ENCODE assay signal across 22 cellular contexts in genomic region chr10:83469719-83470336, GRCh38.
"Had no signal": no experiment of that assay in that cellular context is flagged by ENCODE, and none has a peak within 500 bp of the region (broad histone marks: within the 10 kb centered on the region; RNA-seq: fewer than 3 reads in every experiment).

No MANE protein-coding gene starts in this region.

- H3K4me1 Mint-ChIP-seq: activated naive CD8-positive, alpha-beta T cell treated with anti-CD3 and anti-CD28 coated beads for 36 hours; brain; memory B cell; nephron progenitor cell had no signal

- ATAC-seq: gastroesophageal sphincter; mucosa of descending colon; pancreas; right cardiac atrium; stimulated activated naive CD8-positive, alpha-beta T cell treated with anti-CD3 and anti-CD28 coated beads, Interleukin-15, Interleukin-2, amounts not matched to agents 100 U/mL and 50 U/mL, for 24 hours; upper lobe of right lung had no signal

- H3K4me3 Mint-ChIP-seq: activated naive CD8-positive, alpha-beta T cell treated with anti-CD3 and anti-CD28 coated beads for 36 hours; brain; memory B cell; nephron progenitor cell had no signal

- H3K36me3 ChIP-seq: gastroesophageal sphincter, pancreas, thyroid gland, upper lobe of right lung had no signal

- H3K9me3 ChIP-seq: pancreas, thyroid gland, upper lobe of right lung had no signal

- H3K27ac ChIP-seq: epithelial cell of prostate, gastroesophageal sphincter, pancreas, thyroid gland, upper lobe of right lung had no signal

- FAIRE-seq: islet of Langerhans had no signal

- DNase-seq: activated CD4-positive, alpha-beta T cell treated with anti-CD3 and anti-CD28 coated beads for 4 hours; activated CD4-positive, alpha-beta T cell treated with anti-CD3 and anti-CD28 coated beads, Interleukin-2, amount 50 U/mL, for 48 hours; activated CD4-positive, CD25-positive, alpha-beta regulatory T cell; activated CD8-positive, alpha-beta memory T cell treated with anti-CD3 and anti-CD28 coated beads, Interleukin-2, amount 50 U/mL, for 48 hours; activated naive CD4-positive, alpha-beta T cell treated with Interleukin-2 at 50 U/mL for 16 hours; activated naive CD8-positive, alpha-beta T cell treated with anti-CD3 and anti-CD28 coated beads for 36 hours; activated T-cell treated with anti-CD3 and anti-CD28 coated beads, Interleukin-2, amount 50 U/mL, for 48 hours; head of caudate nucleus; mucosa of descending colon; nephron progenitor cell; pancreas; right cardiac atrium; stimulated activated CD4-positive, alpha-beta T cell treated with anti-CD3 and anti-CD28 coated beads, Interleukin-12 subunit alpha, Interleukin-12 subunit beta, amount 100 ng/mL, for 4 hours; stimulated activated CD4-positive, alpha-beta T cell treated with anti-CD3 and anti-CD28 coated beads, Interleukin-4, amount 100 ng/mL, for 4 hours; stimulated activated naive CD8-positive, alpha-beta T cell treated with anti-CD3 and anti-CD28 coated beads, Interleukin-15, Interleukin-2, amounts not matched to agents 100 U/mL and 50 U/mL, for 24 hours; thyroid gland; upper lobe of right lung had no signal

- H3K27me3 ChIP-seq: gastroesophageal sphincter, pancreas, thyroid gland, upper lobe of right lung had no signal

- H3K4me1 ChIP-seq: gastroesophageal sphincter, pancreas, thyroid gland, upper lobe of right lung had no signal

- H3K36me3 Mint-ChIP-seq: activated naive CD8-positive, alpha-beta T cell treated with anti-CD3 and anti-CD28 coated beads for 36 hours; brain; memory B cell had no signal

- H3K27me3 Mint-ChIP-seq: activated naive CD8-positive, alpha-beta T cell treated with anti-CD3 and anti-CD28 coated beads for 36 hours; brain; memory B cell had no signal

- H3K4me3 ChIP-seq: gastroesophageal sphincter, mucosa of descending colon, pancreas, thyroid gland, upper lobe of right lung had no signal

- H3K27ac Mint-ChIP-seq: activated naive CD8-positive, alpha-beta T cell treated with anti-CD3 and anti-CD28 coated beads for 36 hours; brain; memory B cell; nephron progenitor cell had no signal
